In genomic region chr3:98073486-98073885, GRCh38 we compare ENCODE assay signal across 9 cellular contexts. TPM values are rescaled to one million over a fixed set of nuclear protein-coding genes. Genes with fewer than 3 reads are reported as not detected.
"Had no signal": no experiment of that assay in that cellular context is flagged by ENCODE, and none has a peak within 500 bp of the region (broad histone marks: within the 10 kb centered on the region; RNA-seq: fewer than 3 reads in every experiment).

No MANE protein-coding gene starts in this region.

- DNase-seq: GDM1, GF-D8 had no signal

- H3K4me3 ChIP-seq: GM12878 had no signal

- ATAC-seq: GM12878 had no signal

- FAIRE-seq: G401.6, GM12878, GM12891, GM12892, GM18507, GM19239 had no signal

RNA-seq across cellular contexts. Expression of gene OR5AC2, which starts 13.5 kb away (rescaled TPM):
- total RNA-seq: G401, GM12878 had no signal
- polyA plus RNA-seq: GM12878 had no signal

RNA-seq across cellular contexts. Expression of gene GABRR3, which starts 38.4 kb away (rescaled TPM):
- total RNA-seq: G401, GM12878 had no signal
- polyA plus RNA-seq: GM12878 had no signal

RNA-seq across cellular contexts. Expression of gene OR5H1, which starts 57.0 kb away (rescaled TPM):
- total RNA-seq: G401, GM12878 had no signal
- polyA plus RNA-seq: GM12878 had no signal
